In the genomic region with DNA sequence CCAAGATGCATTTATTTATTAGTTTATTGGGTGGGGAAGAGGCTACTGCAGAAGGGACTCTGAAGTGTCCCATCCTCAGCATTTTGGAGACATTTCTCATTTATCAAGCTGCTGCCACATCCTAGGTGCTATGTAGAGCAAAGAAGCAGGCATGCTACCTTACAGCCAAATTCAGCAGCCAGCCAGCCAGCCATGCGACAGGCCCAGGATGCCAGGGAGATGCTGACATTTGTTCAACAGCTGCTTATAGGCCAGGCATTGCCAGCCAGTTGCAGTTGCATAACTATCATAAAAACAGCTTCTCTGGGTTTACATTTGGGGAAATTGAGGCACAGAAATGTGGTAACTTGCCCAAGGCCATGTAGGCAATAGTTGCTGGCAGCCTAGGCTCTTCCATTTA, we compare ENCODE assay signal across 34 cellular contexts.
"Had no signal": no experiment of that assay in that cellular context is flagged by ENCODE, and none has a peak within 500 bp of the region (broad histone marks: within the 10 kb centered on the region; RNA-seq: fewer than 3 reads in every experiment).

No MANE protein-coding gene starts in this region.

- H3K27me3 ChIP-seq: adrenal gland, ascending aorta, body of pancreas, brain microvascular endothelial cell, breast epithelium, cardiac muscle cell had no signal

- FAIRE-seq: astrocyte, bronchial epithelial cell had no signal

- H3K27ac ChIP-seq: adrenal gland, ascending aorta, body of pancreas, brain microvascular endothelial cell, breast epithelium, cardiac muscle cell had no signal

- H3K9me3 ChIP-seq: adrenal gland, ascending aorta, body of pancreas, breast epithelium had no signal

- DNase-seq: activated effector memory CD4-positive, alpha-beta T cell treated with anti-CD3 and anti-CD28 coated beads, Interleukin-2, amount 50 U/mL, for 16 hours; activated effector memory CD4-positive, alpha-beta T cell treated with Interleukin-2 at 50 U/mL for 16 hours; activated gamma-delta T cell; activated gamma-delta T cell treated with Interleukin-2 at 50 U/mL for 16 hours; activated naive CD4-positive, alpha-beta T cell; activated naive CD4-positive, alpha-beta T cell treated with anti-CD3 and anti-CD28 coated beads for 36 hours; activated naive CD4-positive, alpha-beta T cell treated with anti-CD3 and anti-CD28 coated beads, Interleukin-2, amount 10 ng/mL, durations not matched to agents 7 days and 5 days; activated naive CD4-positive, alpha-beta T cell treated with anti-CD3 and anti-CD28 coated beads, Interleukin-2, amount 50 U/mL, for 16 hours; activated naive CD4-positive, alpha-beta T cell treated with Interleukin-2 at 50 U/mL for 16 hours; activated naive CD8-positive, alpha-beta T cell treated with anti-CD3 and anti-CD28 coated beads for 36 hours; activated naive CD8-positive, alpha-beta T cell treated with anti-CD3 and anti-CD28 coated beads, Interleukin-2, amount 10 ng/mL, durations not matched to agents 7 days and 5 days; activated naive CD8-positive, alpha-beta T cell treated with anti-CD3 and anti-CD28 coated beads, Interleukin-2, amount 50 U/mL, for 24 hours; activated T-cell treated with anti-CD3 and anti-CD28 coated beads, Interleukin-2, amount 50 U/mL, for 1 hour; activated T-cell treated with anti-CD3 and anti-CD28 coated beads, Interleukin-2, amount 50 U/mL, for 24 hours; activated T-cell treated with anti-CD3 and anti-CD28 coated beads, Interleukin-2, amount 50 U/mL, for 4 hours; activated T-cell treated with anti-CD3 and anti-CD28 coated beads, Interleukin-2, amount 50 U/mL, for 48 hours; activated T-cell treated with anti-CD3 and anti-CD28 coated beads, Interleukin-2, amount 50 U/mL, for 72 hours; adrenal gland; amniotic stem cell; amygdala; anterior cingulate cortex; aorta; body of pancreas; brain microvascular endothelial cell; caudate nucleus; central memory CD4-positive, alpha-beta T cell; cerebellar nuclear complex had no signal

- H3K36me3 ChIP-seq: adrenal gland, brain microvascular endothelial cell, breast epithelium, cardiac muscle cell had no signal

- ATAC-seq: activated naive CD4-positive, alpha-beta T cell treated with anti-CD3 and anti-CD28 coated beads, Interleukin-2, amount 50 U/mL, for 72 hours; activated naive CD8-positive, alpha-beta T cell treated with anti-CD3 and anti-CD28 coated beads, Interleukin-2, amount 50 U/mL, for 24 hours; activated T-cell treated with anti-CD3 and anti-CD28 coated beads, Interleukin-2, amount 50 U/mL, for 4 hours; activated T-cell treated with anti-CD3 and anti-CD28 coated beads, Interleukin-2, amount 50 U/mL, for 72 hours; activated T-helper 17 cell treated with anti-CD3 and anti-CD28 coated beads, Interleukin-2, amount 50 U/mL, for 72 hours; body of pancreas had no signal

- H3K4me3 ChIP-seq: adrenal gland, ascending aorta, body of pancreas, breast epithelium, cardiac muscle cell had no signal
